12 cellular contexts compared by ENCODE assay signal in the genomic region with DNA sequence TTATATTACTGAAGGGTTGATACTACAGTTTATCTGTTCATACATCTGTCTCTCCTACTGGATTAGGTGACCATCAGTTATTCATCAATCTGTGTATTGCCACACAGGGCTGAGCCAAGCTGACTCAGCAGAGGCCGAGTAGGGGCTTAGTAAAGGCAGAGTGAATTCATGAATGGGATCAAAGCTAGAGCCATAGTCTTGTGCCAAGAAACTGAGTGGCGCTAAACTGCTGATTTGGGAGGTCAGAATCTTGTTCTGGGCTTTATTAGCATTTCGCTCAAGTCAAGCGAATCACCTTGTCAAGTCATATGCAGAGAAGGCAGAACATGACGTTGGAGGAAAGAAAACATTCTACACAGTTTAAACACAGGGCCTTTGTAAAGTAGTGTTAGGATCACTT. TPM values are rescaled to one million over a fixed set of nuclear protein-coding genes. Genes with fewer than 3 reads are reported as not detected.
A peak's percentile ranks its signal among the peaks of the same experiment; 100 is the strongest.
DNase-seq lines count a peak whose midpoint lies in the region; ATAC-seq and TF ChIP-seq lines count a peak whose summit lies in the region.
"Had no signal": no experiment of that assay in that cellular context is flagged by ENCODE, and none has a peak within 500 bp of the region (broad histone marks: within the 10 kb centered on the region; RNA-seq: fewer than 3 reads in every experiment).

No MANE protein-coding gene starts in this region.

- WGBS in body of pancreas, 2 donors, result 53 to 59% methylated on average over 5 of the region's 5 CpGs

- H3K4me3 Mint-ChIP-seq in HFFc6, result no peak overlapping the region
- H3K4me3 Mint-ChIP-seq in stimulated activated naive CD8-positive, alpha-beta T cell treated with anti-CD3 and anti-CD28 coated beads, Interleukin-15, amount 100 ng/mL, for 72 hours, result no peak overlapping the region
- H3K4me3 Mint-ChIP-seq: activated T-cell treated with anti-CD3 and anti-CD28 coated beads, Interleukin-2, amount 50 U/mL, for 72 hours had no signal

- TF ChIP-seq CTCF in HFFc6 (IDR thresholded peaks at IDR 0.05) (no peak), body of pancreas (IDR thresholded peaks at IDR 0.05) (no peak)

- H3K9me3 ChIP-seq in body of pancreas, result no peaks in the 10 kb centered on the region
- H3K9me3 ChIP-seq: left lung, psoas muscle had no signal

- peaks cover 40% of the 10 kb centered on the region for H3K36me3 Mint-ChIP-seq in HFFc6 (ENCODE audit: low read depth)

- peak overlapping the region in 1 of 4 donors; percentile 45 for H3K27ac ChIP-seq in body of pancreas
- H3K27ac ChIP-seq: left lung, psoas muscle had no signal

- no peak for TF ChIP-seq POLR2A in body of pancreas (IDR thresholded peaks at IDR 0.05)

- intact Hi-C loops in body of pancreas (cut with DNase I), result no loop called here

- peaks cover 23% of the 10 kb centered on the region for H3K4me1 ChIP-seq in body of pancreas
- H3K4me1 ChIP-seq: left lung had no signal

- ATAC-seq in body of pancreas, result peak; percentile 24
- ATAC-seq in stimulated activated naive CD8-positive, alpha-beta T cell treated with anti-CD3 and anti-CD28 coated beads, Interleukin-15, amount 100 ng/mL, for 72 hours, result no peak
- ATAC-seq: activated T-cell treated with anti-CD3 and anti-CD28 coated beads, Interleukin-2, amount 50 U/mL, for 72 hours; left lung had no signal

- no peaks in the 10 kb centered on the region for H3K27me3 ChIP-seq in body of pancreas
- H3K27me3 ChIP-seq: left lung had no signal

- H3K4me3 ChIP-seq in body of pancreas, result no peak overlapping the region
- H3K4me3 ChIP-seq: left lung, psoas muscle had no signal

- H3K36me3 ChIP-seq in body of pancreas (replicated peaks in 1 of 2; ENCODE audit: insufficient read depth in 1 of 2, low read depth in 2 of 2), result peaks cover 0 to 2% of the 10 kb centered on the region in 2 donors

- no peaks in the 10 kb centered on the region for H3K9me3 Mint-ChIP-seq in HFFc6
- no peaks in the 10 kb centered on the region for H3K9me3 Mint-ChIP-seq in stimulated activated naive CD8-positive, alpha-beta T cell treated with anti-CD3 and anti-CD28 coated beads, Interleukin-15, amount 100 ng/mL, for 72 hours
- H3K9me3 Mint-ChIP-seq: activated T-cell treated with anti-CD3 and anti-CD28 coated beads, Interleukin-2, amount 50 U/mL, for 72 hours had no signal

- DNase-seq in HFFc6 (no peak), body of pancreas (peak in 1 of 4 donors; percentile 10), glomerular visceral epithelial cell (ENCODE audit: extremely low spot score) (peak; percentile 71), renal cortical epithelial cell (ENCODE audit: low read depth) (peak; percentile 99), NCI-H524 (lab: John Stamatoyannopoulos, UW) (no peak), COR-L47 (lab: John Stamatoyannopoulos, UW) (no peak)
- no peak for DNase-seq in stimulated activated naive CD8-positive, alpha-beta T cell treated with anti-CD3 and anti-CD28 coated beads, Interleukin-15, amount 100 ng/mL, for 72 hours
- DNase-seq: activated CD4-positive, alpha-beta T cell treated with anti-CD3 and anti-CD28 coated beads for 1 hour; activated T-cell treated with anti-CD3 and anti-CD28 coated beads, Interleukin-2, amount 50 U/mL, for 72 hours; left lung; NCI-H146; psoas muscle had no signal

- peaks cover 2% of the 10 kb centered on the region; the same call in 1 of the 2 replicates for H3K27me3 Mint-ChIP-seq in HFFc6 (ENCODE audit: insufficient read depth)
- H3K27me3 Mint-ChIP-seq in stimulated activated naive CD8-positive, alpha-beta T cell treated with anti-CD3 and anti-CD28 coated beads, Interleukin-15, amount 100 ng/mL, for 72 hours, result no peaks in the 10 kb centered on the region

- H3K27ac Mint-ChIP-seq in HFFc6, result peak overlapping the region; percentile 23; the same call in 1 of the 2 replicates
- H3K27ac Mint-ChIP-seq in stimulated activated naive CD8-positive, alpha-beta T cell treated with anti-CD3 and anti-CD28 coated beads, Interleukin-15, amount 100 ng/mL, for 72 hours, result no peak overlapping the region
- H3K27ac Mint-ChIP-seq: activated T-cell treated with anti-CD3 and anti-CD28 coated beads, Interleukin-2, amount 50 U/mL, for 72 hours had no signal

- H3K4me1 Mint-ChIP-seq in HFFc6 (ENCODE audit: low read depth), result peaks cover 27% of the 10 kb centered on the region
- H3K4me1 Mint-ChIP-seq in stimulated activated naive CD8-positive, alpha-beta T cell treated with anti-CD3 and anti-CD28 coated beads, Interleukin-15, amount 100 ng/mL, for 72 hours, result no peaks in the 10 kb centered on the region

RNA-seq across cellular contexts. Expression of gene SOCS6, which starts 34.1 kb away (rescaled TPM):
- total RNA-seq in HFFc6 (2021; fragmentation: NEBNext Ultra II Directional; extraction: Animal tissue kit (Norgen Biotek cat#: 25700)), result 10 to 100 TPM; 26.4 to 35.3 (median 30.7) TPM
- total RNA-seq in body of pancreas, result 10 to 100 TPM in 1 of 2 donors, 1 to 10 TPM in 1; 7.3 to 17.9 TPM
- 27.6 and 37.9 TPM in 2 replicates for total RNA-seq in renal cortical epithelial cell

Comparison
In these comparisons a context has a peak if more than half of its experiments do, and no peak if none do; other contexts are left out.
1. DNase-seq: peak in glomerular visceral epithelial cell (single experiment) and renal cortical epithelial cell (single experiment); none in HFFc6 (single experiment), NCI-H524 (0 of 2), COR-L47 (single experiment) and stimulated activated naive CD8-positive, alpha-beta T cell treated with anti-CD3 and anti-CD28 coated beads, Interleukin-15, amount 100 ng/mL, for 72 hours (0 of 2).